21 cellular contexts compared by ENCODE assay signal in genomic region chr3:29100292-29100691, GRCh38.
DNase-seq lines count a peak whose midpoint lies in the region; ATAC-seq, FAIRE-seq and TF ChIP-seq lines count a peak whose summit lies in the region.
"Had no signal": no experiment of that assay in that cellular context is flagged by ENCODE, and none has a peak within 500 bp of the region (broad histone marks: within the 10 kb centered on the region; RNA-seq: fewer than 3 reads in every experiment).

No MANE protein-coding gene starts in this region.

- peaks cover 11% of the 10 kb centered on the region for H3K9me3 Mint-ChIP-seq in astrocyte (ENCODE audit: unreplicated experiment)
- peaks cover 2% of the 10 kb centered on the region for H3K9me3 Mint-ChIP-seq in activated CD8-positive, alpha-beta memory T cell treated with anti-CD3 and anti-CD28 coated beads, Interleukin-2, amount 10 ng/mL, durations not matched to agents 7 days and 5 days (ENCODE audit: low read depth)

- no peak overlapping the region for H3K4me3 Mint-ChIP-seq in astrocyte (ENCODE audit: unreplicated experiment)
- H3K4me3 Mint-ChIP-seq in activated CD8-positive, alpha-beta memory T cell treated with anti-CD3 and anti-CD28 coated beads, Interleukin-2, amount 10 ng/mL, durations not matched to agents 7 days and 5 days: no peak overlapping the region

- H3K9me3 ChIP-seq in astrocyte (ENCODE audit: insufficient read depth, low read depth, low read length): no peaks in the 10 kb centered on the region
- H3K9me3 ChIP-seq: MG63 had no signal

- H3K4me3 ChIP-seq in astrocyte (ENCODE audit: insufficient read depth, low read depth, low read length): no peak overlapping the region
- H3K4me3 ChIP-seq: MG63, SK-N-MC had no signal

- no peaks in the 10 kb centered on the region for H3K36me3 ChIP-seq in astrocyte (ENCODE audit: insufficient read depth, low read length)
- H3K36me3 ChIP-seq: MG63 had no signal

- H3K9ac ChIP-seq in astrocyte (ENCODE audit: low read length): no peak overlapping the region

- H3K79me2 ChIP-seq in astrocyte (ENCODE audit: insufficient read depth, low read length): no peaks in the 10 kb centered on the region

- intact Hi-C loops in posterior cingulate gyrus (cut with DNase I): no loop called here

- H3K36me3 Mint-ChIP-seq in astrocyte (ENCODE audit: low read depth, unreplicated experiment): no peaks in the 10 kb centered on the region
- H3K36me3 Mint-ChIP-seq in activated CD8-positive, alpha-beta memory T cell treated with anti-CD3 and anti-CD28 coated beads, Interleukin-2, amount 10 ng/mL, durations not matched to agents 7 days and 5 days: no peaks in the 10 kb centered on the region

- H4K20me1 ChIP-seq in astrocyte (ENCODE audit: insufficient read depth, low read length): no peaks in the 10 kb centered on the region

- H3K27me3 Mint-ChIP-seq in astrocyte (ENCODE audit: low read depth, unreplicated experiment): peaks cover 2% of the 10 kb centered on the region
- no peaks in the 10 kb centered on the region for H3K27me3 Mint-ChIP-seq in activated CD8-positive, alpha-beta memory T cell treated with anti-CD3 and anti-CD28 coated beads, Interleukin-2, amount 10 ng/mL, durations not matched to agents 7 days and 5 days

- DNase-seq in EH (ENCODE audit: low read depth) (peak; percentile 2), HT1080 (ENCODE audit: low read depth) (peak; percentile 21), astrocyte (ENCODE audit: low read depth) (peak; percentile 2), hepatic stellate cell (ENCODE audit: low spot score) (peak; percentile 12), NCI-H748 treated with DMSO at 0.1 percent for 48 hours (lab: John Stamatoyannopoulos, UW) (no peak), DMS79 treated with DMSO at 0.1 percent for 48 hours (lab: John Stamatoyannopoulos, UW) (no peak), posterior cingulate gyrus (no peak)
- DNase-seq in activated CD8-positive, alpha-beta memory T cell treated with anti-CD3 and anti-CD28 coated beads, Interleukin-2, amount 10 ng/mL, durations not matched to agents 7 days and 5 days: no peak
- DNase-seq: DMS153, H7, KBM-7, MG63, NCI-H2029 treated with DMSO at 0.1 percent for 48 hours, NCI-H446 treated with DMSO at 0.1 percent for 48 hours, NCI-H526, SHP77 treated with DMSO at 0.1 percent for 48 hours had no signal

- H3K4me1 Mint-ChIP-seq in astrocyte (ENCODE audit: low read depth, unreplicated experiment): peaks cover 5% of the 10 kb centered on the region
- H3K4me1 Mint-ChIP-seq in activated CD8-positive, alpha-beta memory T cell treated with anti-CD3 and anti-CD28 coated beads, Interleukin-2, amount 10 ng/mL, durations not matched to agents 7 days and 5 days: no peaks in the 10 kb centered on the region

- no peak overlapping the region for H3K27ac Mint-ChIP-seq in astrocyte (ENCODE audit: unreplicated experiment)
- no peak overlapping the region for H3K27ac Mint-ChIP-seq in activated CD8-positive, alpha-beta memory T cell treated with anti-CD3 and anti-CD28 coated beads, Interleukin-2, amount 10 ng/mL, durations not matched to agents 7 days and 5 days

- H3K4me2 ChIP-seq in astrocyte (ENCODE audit: low read length): no peak overlapping the region

- no peaks in the 10 kb centered on the region for H3K27me3 ChIP-seq in astrocyte (ENCODE audit: insufficient read depth, low read length)
- H3K27me3 ChIP-seq: MG63 had no signal

- no peak for ATAC-seq in activated CD8-positive, alpha-beta memory T cell treated with anti-CD3 and anti-CD28 coated beads, Interleukin-2, amount 10 ng/mL, durations not matched to agents 7 days and 5 days
- ATAC-seq: Panc1 had no signal

- H3K27ac ChIP-seq in astrocyte (ENCODE audit: low read depth, low read length): no peak overlapping the region
- H3K27ac ChIP-seq: RWPE1, SK-N-MC had no signal

- TF ChIP-seq CTCF in astrocyte (IDR thresholded peaks at IDR 0.05; ENCODE audit: insufficient read depth, low read depth, low read length): no peak

- no peak for FAIRE-seq in astrocyte (lab: Jason Lieb, UNC)
- FAIRE-seq: GM12892, HTR-8/SVneo had no signal

- no peak overlapping the region for H2AFZ ChIP-seq in astrocyte (ENCODE audit: low read depth, low read length)

- no peaks in the 10 kb centered on the region for H3K4me1 ChIP-seq in astrocyte (ENCODE audit: insufficient read depth, low read length)

- CTCF ChIA-PET in activated CD8-positive, alpha-beta memory T cell treated with anti-CD3 and anti-CD28 coated beads, Interleukin-2, amount 10 ng/mL, durations not matched to agents 7 days and 5 days (lab: Charles Lee): no interaction called here

Comparison
In these comparisons a context has a peak if more than half of its experiments do, and no peak if none do; other contexts are left out.
1. DNase-seq: peak in EH (single experiment), HT1080 (single experiment), astrocyte (single experiment) and hepatic stellate cell (single experiment); none in NCI-H748 treated with DMSO at 0.1 percent for 48 hours (single experiment), DMS79 treated with DMSO at 0.1 percent for 48 hours (single experiment), posterior cingulate gyrus (0 of 10) and activated CD8-positive, alpha-beta memory T cell treated with anti-CD3 and anti-CD28 coated beads, Interleukin-2, amount 10 ng/mL, durations not matched to agents 7 days and 5 days (single experiment).